1 cellular context compared by ENCODE assay signal in the genomic region with DNA sequence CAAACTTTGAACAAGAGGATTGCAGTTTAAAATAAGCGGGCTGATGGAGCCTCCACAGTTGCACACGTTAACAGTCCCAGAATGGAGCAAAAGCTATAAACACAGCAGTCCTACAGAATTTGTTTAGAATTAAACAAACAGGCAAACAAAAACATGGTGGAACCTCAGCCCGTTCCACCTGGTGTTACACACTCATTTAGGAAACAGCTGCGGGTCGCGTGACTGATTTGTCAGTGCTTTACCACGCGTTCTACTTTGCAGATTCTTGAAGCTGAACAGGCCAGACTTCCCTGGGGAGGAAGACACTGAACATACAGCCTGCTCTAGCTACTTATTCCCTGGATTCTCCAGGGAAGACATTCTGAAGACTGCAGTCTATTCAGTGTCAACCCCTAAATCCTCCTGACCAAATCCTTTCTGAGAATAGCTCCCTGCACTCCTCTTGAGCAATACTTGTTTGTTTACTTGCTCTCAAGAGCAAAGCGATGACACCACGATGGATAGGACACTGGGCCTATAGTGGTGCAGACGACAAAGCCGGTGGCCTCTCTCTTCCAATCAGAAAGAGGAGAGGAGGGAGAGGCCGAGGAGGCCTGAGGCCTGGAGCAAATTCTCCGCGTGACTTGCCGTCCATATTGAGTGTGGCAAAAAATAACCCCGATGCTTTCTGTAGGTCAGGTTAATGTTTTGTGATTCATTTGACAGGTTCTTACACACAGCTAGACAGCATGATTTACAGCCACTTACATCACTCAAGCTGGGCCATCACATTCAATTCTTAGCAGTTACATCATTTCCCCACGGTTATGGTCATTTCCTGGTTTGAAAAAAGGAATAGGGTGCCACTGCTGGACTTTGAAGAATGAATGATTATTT.
TF ChIP-seq lines count a peak whose summit lies in the region.

No MANE protein-coding gene starts in this region.

TF ChIP-seq in liver, 16 proteins besides CTCF, POLR2A, EP300 and RAD21 (continued from another document):
- TF ChIP-seq, protein P1, sequence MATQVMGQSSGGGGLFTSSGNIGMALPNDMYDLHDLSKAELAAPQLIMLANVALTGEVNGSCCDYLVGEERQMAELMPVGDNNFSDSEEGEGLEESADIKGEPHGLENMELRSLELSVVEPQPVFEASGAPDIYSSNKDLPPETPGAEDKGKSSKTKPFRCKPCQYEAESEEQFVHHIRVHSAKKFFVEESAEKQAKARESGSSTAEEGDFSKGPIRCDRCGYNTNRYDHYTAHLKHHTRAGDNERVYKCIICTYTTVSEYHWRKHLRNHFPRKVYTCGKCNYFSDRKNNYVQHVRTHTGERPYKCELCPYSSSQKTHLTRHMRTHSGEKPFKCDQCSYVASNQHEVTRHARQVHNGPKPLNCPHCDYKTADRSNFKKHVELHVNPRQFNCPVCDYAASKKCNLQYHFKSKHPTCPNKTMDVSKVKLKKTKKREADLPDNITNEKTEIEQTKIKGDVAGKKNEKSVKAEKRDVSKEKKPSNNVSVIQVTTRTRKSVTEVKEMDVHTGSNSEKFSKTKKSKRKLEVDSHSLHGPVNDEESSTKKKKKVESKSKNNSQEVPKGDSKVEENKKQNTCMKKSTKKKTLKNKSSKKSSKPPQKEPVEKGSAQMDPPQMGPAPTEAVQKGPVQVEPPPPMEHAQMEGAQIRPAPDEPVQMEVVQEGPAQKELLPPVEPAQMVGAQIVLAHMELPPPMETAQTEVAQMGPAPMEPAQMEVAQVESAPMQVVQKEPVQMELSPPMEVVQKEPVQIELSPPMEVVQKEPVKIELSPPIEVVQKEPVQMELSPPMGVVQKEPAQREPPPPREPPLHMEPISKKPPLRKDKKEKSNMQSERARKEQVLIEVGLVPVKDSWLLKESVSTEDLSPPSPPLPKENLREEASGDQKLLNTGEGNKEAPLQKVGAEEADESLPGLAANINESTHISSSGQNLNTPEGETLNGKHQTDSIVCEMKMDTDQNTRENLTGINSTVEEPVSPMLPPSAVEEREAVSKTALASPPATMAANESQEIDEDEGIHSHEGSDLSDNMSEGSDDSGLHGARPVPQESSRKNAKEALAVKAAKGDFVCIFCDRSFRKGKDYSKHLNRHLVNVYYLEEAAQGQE (IDR thresholded peaks at IDR 0.05), result peak; percentile 79
